ENCODE assay signal across 5 cellular contexts in the genomic region with DNA sequence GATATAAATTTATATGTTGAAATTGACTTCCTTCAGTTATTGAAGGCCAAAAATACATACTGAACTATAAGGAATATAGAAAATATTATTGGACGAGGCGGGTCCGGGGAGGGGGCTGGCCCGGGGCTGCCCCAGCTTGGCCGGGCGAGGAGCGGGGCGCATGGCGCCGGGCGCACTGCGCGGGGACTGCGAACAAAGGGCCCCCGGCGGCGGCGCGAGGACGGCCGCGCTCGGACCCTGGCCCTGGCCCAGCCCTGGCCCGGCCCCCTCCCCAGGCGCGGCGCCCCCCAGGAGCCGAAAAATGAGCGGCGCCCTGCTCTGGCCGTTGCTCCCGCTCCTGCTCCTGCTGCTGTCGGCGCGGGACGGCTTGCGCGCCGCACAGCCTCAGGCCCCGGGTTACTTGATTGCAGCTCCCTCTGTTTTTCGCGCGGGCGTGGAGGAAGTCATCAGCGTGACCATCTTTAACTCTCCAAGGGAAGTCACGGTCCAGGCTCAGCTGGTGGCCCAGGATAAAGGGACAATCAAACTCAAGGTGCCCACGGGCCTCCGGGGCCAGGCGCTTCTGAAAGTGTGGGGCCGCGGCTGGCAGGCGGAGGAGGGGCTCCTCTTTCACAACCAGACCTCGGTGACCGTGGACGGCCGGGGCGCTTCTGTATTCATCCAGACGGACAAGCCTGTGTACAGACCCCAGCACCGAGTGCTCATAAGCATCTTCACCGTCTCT.
DNase-seq lines count a peak whose midpoint lies in the region; ATAC-seq, FAIRE-seq and TF ChIP-seq lines count a peak whose summit lies in the region.
"Not testable (repeated sequence)": the region's sequence is repeated elsewhere in the genome, so short reads cannot be mapped to it uniquely, and the experiment has no call there.

No MANE protein-coding gene starts in this region.

- not testable (repeated sequence) for H3K27ac Mint-ChIP-seq in stimulated activated naive CD8-positive, alpha-beta T cell treated with anti-CD3 and anti-CD28 coated beads, Interleukin-15, amount 100 ng/mL, for 72 hours

- not testable (repeated sequence) for H3K27ac ChIP-seq in kidney (ENCODE audit: low read depth in 2 of 2, low read length in 2 of 2); aorta (ENCODE audit: low read depth in 1 of 2, low read length in 2 of 2)

- WGBS in aorta, 2 donors, result 81 to 84% methylated on average over 38 to 59 of the region's 60 CpGs

- H3K27me3 ChIP-seq in aorta (ENCODE audit: control insufficient read depth in 1 of 2, insufficient read depth in 2 of 2, low read length in 1 of 2), result not testable (repeated sequence)

- H3K36me3 ChIP-seq in kidney (ENCODE audit: control insufficient read depth in 1 of 2, insufficient read depth in 2 of 2, low read length in 2 of 2); aorta (ENCODE audit: control insufficient read depth in 1 of 2, insufficient read depth in 2 of 2, low read length in 1 of 2): not testable (repeated sequence)

- not testable (repeated sequence) for H3K4me1 Mint-ChIP-seq in stimulated activated naive CD8-positive, alpha-beta T cell treated with anti-CD3 and anti-CD28 coated beads, Interleukin-15, amount 100 ng/mL, for 72 hours

- H3K9me3 Mint-ChIP-seq in stimulated activated naive CD8-positive, alpha-beta T cell treated with anti-CD3 and anti-CD28 coated beads, Interleukin-15, amount 100 ng/mL, for 72 hours, result not testable (repeated sequence)

- H3K9me3 ChIP-seq in kidney (ENCODE audit: control insufficient read depth in 1 of 2, low read length in 2 of 2); aorta (ENCODE audit: control insufficient read depth, low read length): not testable (repeated sequence)

- not testable (repeated sequence) for H3K4me3 Mint-ChIP-seq in stimulated activated naive CD8-positive, alpha-beta T cell treated with anti-CD3 and anti-CD28 coated beads, Interleukin-15, amount 100 ng/mL, for 72 hours

- intact Hi-C loops in kidney (cut with DNase I); posterior vena cava (cut with DNase I); aorta (cut with DNase I): not testable (repeated sequence)

- not testable (repeated sequence) for H3K4me3 ChIP-seq in kidney (ENCODE audit: low read length in 2 of 2); aorta (ENCODE audit: low read length in 2 of 2)

- not testable (repeated sequence) for FAIRE-seq in kidney (lab: Jason Lieb, UNC)

- not testable (repeated sequence) for TF ChIP-seq CTCF in kidney (IDR thresholded peaks at IDR 0.05; ENCODE audit: borderline replicate concordance, extremely low read depth, insufficient read depth)

- ATAC-seq in stimulated activated naive CD8-positive, alpha-beta T cell treated with anti-CD3 and anti-CD28 coated beads, Interleukin-15, amount 100 ng/mL, for 72 hours, result peak; percentile 85
- peak; percentile 15 for ATAC-seq in aorta (ENCODE audit: low FRiP score)

- not testable (repeated sequence) for H3K9ac ChIP-seq in kidney (ENCODE audit: low read length in 2 of 2)

- H3K4me1 ChIP-seq in kidney (ENCODE audit: control insufficient read depth in 1 of 2, insufficient read depth in 1 of 2, low read depth in 1 of 2, low read length in 2 of 2); aorta (ENCODE audit: control insufficient read depth in 1 of 2, insufficient read depth in 2 of 2, low read length in 2 of 2): not testable (repeated sequence)

- H3K27me3 Mint-ChIP-seq in stimulated activated naive CD8-positive, alpha-beta T cell treated with anti-CD3 and anti-CD28 coated beads, Interleukin-15, amount 100 ng/mL, for 72 hours, result not testable (repeated sequence)

- DNase-seq in kidney (peak; percentile 58), mesenteric fat pad (ENCODE audit: low spot score) (peak; percentile 49), posterior vena cava (ENCODE audit: low spot score) (peak; percentile 52), aorta (peak in 1 of 2 donors; percentile 45)
- DNase-seq in stimulated activated naive CD8-positive, alpha-beta T cell treated with anti-CD3 and anti-CD28 coated beads, Interleukin-15, amount 100 ng/mL, for 72 hours, result not testable (repeated sequence)
